ENCODE assay signal across 8 cellular contexts in genomic region chr1:961132-961652, GRCh38. TPM values are rescaled to one million over a fixed set of nuclear protein-coding genes. Genes with fewer than 3 reads are reported as not detected.
DNase-seq lines count a peak whose midpoint lies in the region; ATAC-seq, FAIRE-seq and TF ChIP-seq lines count a peak whose summit lies in the region.

No MANE protein-coding gene starts in this region.

- peaks cover 3% of the 10 kb centered on the region for H3K4me1 ChIP-seq in cardiac muscle cell (ENCODE audit: low read depth)
- H3K4me1 ChIP-seq in upper lobe of left lung: peaks cover 33 to 53% (median 34%) of the 10 kb centered on the region in 4 donors

- H3K4me1 Mint-ChIP-seq in activated naive CD8-positive, alpha-beta T cell treated with anti-CD3 and anti-CD28 coated beads for 36 hours: peaks cover 15% of the 10 kb centered on the region

- intact Hi-C loops in Right ventricle myocardium inferior (cut with DNase I) (no loop called here), lower leg skin (cut with DNase I; ENCODE audit: low total_unique reads) (no loop called here)

- H3K9me3 Mint-ChIP-seq in activated naive CD8-positive, alpha-beta T cell treated with anti-CD3 and anti-CD28 coated beads for 36 hours: no peaks in the 10 kb centered on the region

- H3K36me3 Mint-ChIP-seq in activated naive CD8-positive, alpha-beta T cell treated with anti-CD3 and anti-CD28 coated beads for 36 hours: peaks cover 15% of the 10 kb centered on the region

- H3K27me3 Mint-ChIP-seq in activated naive CD8-positive, alpha-beta T cell treated with anti-CD3 and anti-CD28 coated beads for 36 hours: no peaks in the 10 kb centered on the region

- H3K27me3 ChIP-seq in cardiac muscle cell: peaks cover 14% of the 10 kb centered on the region
- no peaks in the 10 kb centered on the region for H3K27me3 ChIP-seq in upper lobe of left lung

- TF ChIP-seq CTCF in cardiac muscle cell (IDR thresholded peaks at IDR 0.05; ENCODE audit: low read depth, low read length): no peak
- no peak for TF ChIP-seq CTCF in lower leg skin (IDR thresholded peaks at IDR 0.05)
- TF ChIP-seq CTCF in upper lobe of left lung (IDR thresholded peaks at IDR 0.05): no peak

- H3K4me3 ChIP-seq in cardiac muscle cell (peak overlapping the region; percentile 94), lower leg skin (ENCODE audit: low read depth, poor library complexity, severe bottlenecking) (peak overlapping the region; percentile 55), upper lobe of left lung (peak overlapping the region; percentile 83 to 100 (median 92))

- TF ChIP-seq EP300 in upper lobe of left lung (IDR thresholded peaks at IDR 0.05): no peak

- H3K27ac ChIP-seq in cardiac muscle cell: no peak overlapping the region
- H3K27ac ChIP-seq in upper lobe of left lung: peak overlapping the region in 1 of 4 donors; percentile 78

- 27 to 60% methylated on average over 6 to 29 of the region's 54 CpGs for WGBS in lower leg skin, 2 donors
- 88 to 90% methylated on average over 11 to 12 of the region's 54 CpGs for WGBS in upper lobe of left lung, 2 donors

- H3K9me3 ChIP-seq in cardiac muscle cell (ENCODE audit: low read depth) (no peaks in the 10 kb centered on the region), upper lobe of left lung (no peaks in the 10 kb centered on the region)

- no peak for TF ChIP-seq POLR2A in lower leg skin (IDR thresholded peaks at IDR 0.05)
- TF ChIP-seq POLR2A in upper lobe of left lung (IDR thresholded peaks at IDR 0.05): no peak

- H3K36me3 ChIP-seq in cardiac muscle cell: peaks cover under 1% of the 10 kb centered on the region
- peaks cover 0 to 25% (median 15%) of the 10 kb centered on the region in 4 donors for H3K36me3 ChIP-seq in upper lobe of left lung

- peak overlapping the region; percentile 40 for H3K4me3 Mint-ChIP-seq in activated naive CD8-positive, alpha-beta T cell treated with anti-CD3 and anti-CD28 coated beads for 36 hours

- ATAC-seq in Right ventricle myocardium inferior (no peak), upper lobe of left lung (ENCODE audit: low FRiP score in 2 of 2) (no peak), HG02938 (IDR thresholded peaks at IDR 0.05; ENCODE audit: unreplicated experiment) (no peak)

- no peak for FAIRE-seq in frontal cortex (lab: Jason Lieb, UNC)

- DNase-seq in cardiac muscle cell (ENCODE audit: low read depth in 1 of 2, low spot score in 1 of 2): peak in 1 of 2 donors; percentile 16
- DNase-seq in Right ventricle myocardium inferior (ENCODE audit: missing footprints): no peak
- DNase-seq in activated naive CD8-positive, alpha-beta T cell treated with anti-CD3 and anti-CD28 coated beads for 36 hours: no peak
- no peak for DNase-seq in lower leg skin (ENCODE audit: low spot score in 2 of 2)
- DNase-seq in upper lobe of left lung: peak in 1 of 2 donors; percentile 87
- DNase-seq in NCI-H226: no peak
- DNase-seq in frontal cortex (ENCODE audit: low spot score in 2 of 2): no peak

- no peak overlapping the region for H3K27ac Mint-ChIP-seq in activated naive CD8-positive, alpha-beta T cell treated with anti-CD3 and anti-CD28 coated beads for 36 hours

RNA-seq across cellular contexts. Expression of gene KLHL17, which starts 0.8 kb away (rescaled TPM):
- total RNA-seq in cardiac muscle cell (16.2 and 42.9 TPM in 2 replicates), Right ventricle myocardium inferior (7.0 TPM), lower leg skin (10 to 100 TPM in 3 of 4 donors, 1 to 10 TPM in 1; 9.7 to 30.9 (median 16.3) TPM), upper lobe of left lung (10 to 100 TPM in 4 of 6 donors, 1 to 10 TPM in 2; 4.7 to 45.1 (median 16.5) TPM), frontal cortex (6.1 TPM)
- polyA plus RNA-seq in cardiac muscle cell: 31.5 and 40.6 TPM in 2 replicates
- total RNA-seq in activated naive CD8-positive, alpha-beta T cell treated with anti-CD3 and anti-CD28 coated beads for 36 hours: 10 to 100 TPM; 19.5 to 22.5 TPM

RNA-seq across cellular contexts. Expression of gene NOC2L, which starts 2.1 kb away (rescaled TPM):
- total RNA-seq in cardiac muscle cell: 98.2 and 119 TPM in 2 replicates
- 95.4 and 122 TPM in 2 replicates for polyA plus RNA-seq in cardiac muscle cell
- 41.7 TPM for total RNA-seq in Right ventricle myocardium inferior
- total RNA-seq in activated naive CD8-positive, alpha-beta T cell treated with anti-CD3 and anti-CD28 coated beads for 36 hours: 100 to 1,000 TPM; 176 to 185 TPM
- 10 to 100 TPM; 44.7 to 67.8 (median 59.6) TPM for total RNA-seq in lower leg skin
- 10 to 100 TPM; 28.7 to 66.0 (median 51.0) TPM for total RNA-seq in upper lobe of left lung
- 67.3 TPM for total RNA-seq in frontal cortex

RNA-seq across cellular contexts. Expression of gene PLEKHN1, which starts 5.1 kb away (rescaled TPM):
- 0.36 TPM in 1 of 2 replicates, not detected in the other for total RNA-seq in cardiac muscle cell
- 0.60 TPM in 2 replicates for polyA plus RNA-seq in cardiac muscle cell
- total RNA-seq in Right ventricle myocardium inferior: not detected
- total RNA-seq in activated naive CD8-positive, alpha-beta T cell treated with anti-CD3 and anti-CD28 coated beads for 36 hours: 1 to 10 TPM in 1 of 2 experiments, under 1 TPM in 1; 0.85 to 1.3 TPM
- 100 to 1,000 TPM in 1 of 4 donors, 10 to 100 TPM in 3; 38.7 to 109 (median 45.3) TPM for total RNA-seq in lower leg skin
- 10 to 100 TPM in 1 of 6 donors, 1 to 10 TPM in 5; 1.1 to 11.5 (median 1.6) TPM for total RNA-seq in upper lobe of left lung
- total RNA-seq in frontal cortex: not detected

RNA-seq across cellular contexts. Expression of gene PERM1, which starts 20.7 kb away (rescaled TPM):
- total RNA-seq in cardiac muscle cell (0.49 and 1.0 TPM in 2 replicates), Right ventricle myocardium inferior (174 TPM), lower leg skin (under 1 TPM in 3 of 4 donors, not detected in 1; 0.17 to 0.46 (median 0.29) TPM), upper lobe of left lung (1 to 10 TPM in 1 of 6 donors, under 1 TPM in 3, not detected in 2; 0.15 to 1.0 (median 0.36) TPM), frontal cortex (not detected)
- 0.71 and 0.77 TPM in 2 replicates for polyA plus RNA-seq in cardiac muscle cell
- not detected for total RNA-seq in activated naive CD8-positive, alpha-beta T cell treated with anti-CD3 and anti-CD28 coated beads for 36 hours

RNA-seq across cellular contexts. Expression of gene SAMD11, which starts 37.5 kb away (rescaled TPM):
- 90.7 and 146 TPM in 2 replicates for total RNA-seq in cardiac muscle cell
- 32.2 and 63.3 TPM in 2 replicates for polyA plus RNA-seq in cardiac muscle cell
- 1.7 TPM for total RNA-seq in Right ventricle myocardium inferior
- total RNA-seq in activated naive CD8-positive, alpha-beta T cell treated with anti-CD3 and anti-CD28 coated beads for 36 hours: not detected
- 1 to 10 TPM in 2 of 4 donors, under 1 TPM in 1, not detected in 1; 0.44 to 1.9 (median 1.7) TPM for total RNA-seq in lower leg skin
- total RNA-seq in upper lobe of left lung: 1 to 10 TPM; 1.0 to 9.3 (median 2.4) TPM
- total RNA-seq in frontal cortex: 0.41 TPM
